In genomic region chr18:12989397-12990127, GRCh38 we compare ENCODE assay signal across 12 cellular contexts. TPM values are rescaled to one million over a fixed set of nuclear protein-coding genes. Genes with fewer than 3 reads are reported as not detected.
A peak's percentile ranks its signal among the peaks of the same experiment; 100 is the strongest.
DNase-seq lines count a peak whose midpoint lies in the region; ATAC-seq and TF ChIP-seq lines count a peak whose summit lies in the region.
"Had no signal": no experiment of that assay in that cellular context is flagged by ENCODE, and none has a peak within 500 bp of the region (broad histone marks: within the 10 kb centered on the region; RNA-seq: fewer than 3 reads in every experiment).

No MANE protein-coding gene starts in this region.

- intact Hi-C loops in ovary (cut with DNase I): no loop called here

- H3K4me3 ChIP-seq in HUES64 (ENCODE audit: low read length) (peak overlapping the region; percentile 99; the same call in 1 of the 2 replicates), neural progenitor cell (peak overlapping the region; percentile 72), ovary (no peak overlapping the region)

- H3K27ac Mint-ChIP-seq in activated naive CD8-positive, alpha-beta T cell treated with anti-CD3 and anti-CD28 coated beads, Interleukin-2, amount 10 ng/mL, durations not matched to agents 7 days and 5 days: peak overlapping the region; percentile 87
- peak overlapping the region; percentile 61 for H3K27ac Mint-ChIP-seq in neural progenitor cell

- WGBS in HUES64: 86% methylated on average over 8 of the region's 8 CpGs
- 88 to 90% (median 90%) methylated on average over 8 of the region's 8 CpGs for WGBS in ovary, 3 donors

- TF ChIP-seq CTCF in neural progenitor cell (IDR thresholded peaks at IDR 0.05) (no peak), ovary (IDR thresholded peaks at IDR 0.05) (no peak)

- peaks cover 11% of the 10 kb centered on the region for H3K36me3 Mint-ChIP-seq in activated naive CD8-positive, alpha-beta T cell treated with anti-CD3 and anti-CD28 coated beads, Interleukin-2, amount 10 ng/mL, durations not matched to agents 7 days and 5 days
- H3K36me3 Mint-ChIP-seq in neural progenitor cell: peaks cover 5% of the 10 kb centered on the region

- H3K36me3 ChIP-seq in HUES64 (ENCODE audit: insufficient read depth, low read length) (peaks cover 21% of the 10 kb centered on the region), neural progenitor cell (no peaks in the 10 kb centered on the region), ovary (no peaks in the 10 kb centered on the region)

- peak overlapping the region; percentile 100 for H3K4me3 Mint-ChIP-seq in activated naive CD8-positive, alpha-beta T cell treated with anti-CD3 and anti-CD28 coated beads, Interleukin-2, amount 10 ng/mL, durations not matched to agents 7 days and 5 days
- H3K4me3 Mint-ChIP-seq in neural progenitor cell: peak overlapping the region; percentile 99

- no peak for TF ChIP-seq POLR2A in ovary (IDR thresholded peaks at IDR 0.05)

- H3K27ac ChIP-seq in HUES64 (ENCODE audit: low read depth, low read length): no peak overlapping the region
- peak overlapping the region; percentile 35 for H3K27ac ChIP-seq in neural progenitor cell
- no peak overlapping the region for H3K27ac ChIP-seq in ovary

- no peak overlapping the region for H2AFZ ChIP-seq in neural progenitor cell (replicated peaks)

- H4K20me1 ChIP-seq in neural progenitor cell (ENCODE audit: low read depth): peaks cover 20% of the 10 kb centered on the region

- peaks cover 24% of the 10 kb centered on the region for H3K4me1 ChIP-seq in HUES64 (ENCODE audit: insufficient read depth, low read length)
- peaks cover 29% of the 10 kb centered on the region for H3K4me1 ChIP-seq in neural progenitor cell
- peaks cover 8% of the 10 kb centered on the region for H3K4me1 ChIP-seq in ovary (ENCODE audit: insufficient read depth)

- no peak for TF ChIP-seq EP300 in ovary (IDR thresholded peaks at IDR 0.05)

- no peaks in the 10 kb centered on the region for H3K9me3 ChIP-seq in HUES64 (ENCODE audit: insufficient read depth, low read depth, low read length)
- no peaks in the 10 kb centered on the region for H3K9me3 ChIP-seq in neural progenitor cell (ENCODE audit: low read depth)
- H3K9me3 ChIP-seq in ovary: no peaks in the 10 kb centered on the region
- H3K9me3 ChIP-seq: adrenal gland, lower lobe of right lung had no signal

- H3F3A ChIP-seq in neural progenitor cell (ENCODE audit: low read depth): peaks cover 37% of the 10 kb centered on the region

- H3K9ac ChIP-seq in HUES64 (ENCODE audit: low read depth, low read length) (no peak overlapping the region), neural progenitor cell (no peak overlapping the region)

- H3K79me2 ChIP-seq in neural progenitor cell (ENCODE audit: low read depth): peaks cover 31% of the 10 kb centered on the region

- no peaks in the 10 kb centered on the region for H3K9me3 Mint-ChIP-seq in activated naive CD8-positive, alpha-beta T cell treated with anti-CD3 and anti-CD28 coated beads, Interleukin-2, amount 10 ng/mL, durations not matched to agents 7 days and 5 days
- no peaks in the 10 kb centered on the region for H3K9me3 Mint-ChIP-seq in neural progenitor cell

- peak; percentile 4 for DNase-seq in NCI-H510A treated with DMSO at 0.1 percent for 48 hours (lab: John Stamatoyannopoulos, UW)
- DNase-seq in NCI-H510A (lab: John Stamatoyannopoulos, UW): no peak
- DNase-seq in activated naive CD8-positive, alpha-beta T cell treated with anti-CD3 and anti-CD28 coated beads, Interleukin-2, amount 10 ng/mL, durations not matched to agents 7 days and 5 days: no peak
- no peak for DNase-seq in neural progenitor cell (ENCODE audit: low spot score)
- DNase-seq in ovary: no peak
- no peak for DNase-seq in iPS-NIHi7 (ENCODE audit: extremely low spot score)
- DNase-seq in NCI-H1930 (lab: John Stamatoyannopoulos, UW): no peak
- DNase-seq: adrenal gland, lower lobe of right lung, NCI-H446 treated with DMSO at 0.1 percent for 48 hours, small intestine had no signal

- H3K27me3 ChIP-seq in HUES64 (ENCODE audit: insufficient read depth, low read length) (no peaks in the 10 kb centered on the region), neural progenitor cell (no peaks in the 10 kb centered on the region), ovary (no peaks in the 10 kb centered on the region)
- H3K27me3 ChIP-seq: adrenal gland had no signal

- POLR2A ChIA-PET in activated naive CD8-positive, alpha-beta T cell treated with anti-CD3 and anti-CD28 coated beads, Interleukin-2, amount 10 ng/mL, durations not matched to agents 7 days and 5 days (lab: Charles Lee): interaction anchor here (1.6 to 3.3 kb wide), 2 partner anchors 16 to 41 kb away, joined by 5 to 37 read pairs; partner anchors contain the start of gene SEH1L

- H3K4me1 Mint-ChIP-seq in activated naive CD8-positive, alpha-beta T cell treated with anti-CD3 and anti-CD28 coated beads, Interleukin-2, amount 10 ng/mL, durations not matched to agents 7 days and 5 days: peaks cover 15% of the 10 kb centered on the region
- H3K4me1 Mint-ChIP-seq in neural progenitor cell: peaks cover 25% of the 10 kb centered on the region

- H3K4me2 ChIP-seq in neural progenitor cell: peak overlapping the region; percentile 84

- no peak for ATAC-seq in activated naive CD8-positive, alpha-beta T cell treated with anti-CD3 and anti-CD28 coated beads, Interleukin-2, amount 10 ng/mL, durations not matched to agents 7 days and 5 days (ENCODE audit: low read depth)
- ATAC-seq: lower lobe of right lung had no signal

- no peaks in the 10 kb centered on the region for H3K27me3 Mint-ChIP-seq in activated naive CD8-positive, alpha-beta T cell treated with anti-CD3 and anti-CD28 coated beads, Interleukin-2, amount 10 ng/mL, durations not matched to agents 7 days and 5 days
- peaks cover 2% of the 10 kb centered on the region for H3K27me3 Mint-ChIP-seq in neural progenitor cell (ENCODE audit: insufficient read depth, low read depth)

RNA-seq across cellular contexts. Expression of gene CEP192, which starts 1.6 kb away (rescaled TPM):
- polyA plus RNA-seq in HUES64 (2013, experiment 1 of 2): 16.6 TPM
- 19.5 TPM for polyA plus RNA-seq in HUES64 (2013, experiment 2 of 2)
- total RNA-seq in activated naive CD8-positive, alpha-beta T cell treated with anti-CD3 and anti-CD28 coated beads, Interleukin-2, amount 10 ng/mL, durations not matched to agents 7 days and 5 days: 10 to 100 TPM; 49.8 to 50.6 TPM
- 40.3 and 58.7 TPM in 2 replicates for total RNA-seq in neural progenitor cell (ENCODE audit: low replicate concordance)
- 10 to 100 TPM; 19.3 to 48.6 (median 36.1) TPM for total RNA-seq in ovary
- 10 to 100 TPM; 18.0 to 21.5 TPM for polyA plus RNA-seq in ovary

RNA-seq across cellular contexts. Expression of gene SEH1L, which starts 41.8 kb away (rescaled TPM):
- 42.9 TPM for polyA plus RNA-seq in HUES64 (2013, experiment 1 of 2)
- polyA plus RNA-seq in HUES64 (2013, experiment 2 of 2): 36.5 TPM
- total RNA-seq in activated naive CD8-positive, alpha-beta T cell treated with anti-CD3 and anti-CD28 coated beads, Interleukin-2, amount 10 ng/mL, durations not matched to agents 7 days and 5 days: 10 to 100 TPM; 38.0 to 43.5 TPM
- 40.5 and 48.6 TPM in 2 replicates for total RNA-seq in neural progenitor cell (ENCODE audit: low replicate concordance)
- total RNA-seq in ovary: 10 to 100 TPM; 17.3 to 56.1 (median 37.9) TPM
- polyA plus RNA-seq in ovary: 10 to 100 TPM; 12.3 to 21.3 TPM
